Comparison of ENCODE assay signal across 1 cellular context in the genomic region with DNA sequence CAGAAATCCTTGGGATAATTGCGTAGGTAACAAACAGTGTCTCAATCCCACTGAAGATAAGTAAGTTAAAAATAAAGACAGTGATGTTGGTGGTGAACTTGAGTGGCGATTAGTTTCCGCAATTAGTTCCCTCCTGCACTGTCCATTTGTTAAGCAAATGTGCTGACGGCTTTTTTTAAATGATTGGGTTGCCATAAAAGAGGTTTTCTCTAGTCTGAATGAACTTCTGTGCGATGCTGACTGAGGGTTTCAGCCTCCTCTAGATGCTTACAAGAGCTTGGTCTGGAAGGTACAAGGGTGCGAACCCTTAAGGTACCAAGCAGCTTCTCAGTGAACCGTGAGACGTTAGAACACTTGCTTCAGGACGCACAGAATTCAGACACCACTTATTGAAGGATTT.
TF ChIP-seq lines count a peak whose summit lies in the region.

No MANE protein-coding gene starts in this region.

TF ChIP-seq in SK-N-SH, 30 proteins besides CTCF, POLR2A, EP300 and RAD21 (continued from another document):
- TF ChIP-seq RFX5 (IDR thresholded peaks at IDR 0.05; ENCODE audit: low read length): no peak
- no peak for TF ChIP-seq ELF1 (IDR thresholded peaks at IDR 0.05)
- TF ChIP-seq, protein P1, sequence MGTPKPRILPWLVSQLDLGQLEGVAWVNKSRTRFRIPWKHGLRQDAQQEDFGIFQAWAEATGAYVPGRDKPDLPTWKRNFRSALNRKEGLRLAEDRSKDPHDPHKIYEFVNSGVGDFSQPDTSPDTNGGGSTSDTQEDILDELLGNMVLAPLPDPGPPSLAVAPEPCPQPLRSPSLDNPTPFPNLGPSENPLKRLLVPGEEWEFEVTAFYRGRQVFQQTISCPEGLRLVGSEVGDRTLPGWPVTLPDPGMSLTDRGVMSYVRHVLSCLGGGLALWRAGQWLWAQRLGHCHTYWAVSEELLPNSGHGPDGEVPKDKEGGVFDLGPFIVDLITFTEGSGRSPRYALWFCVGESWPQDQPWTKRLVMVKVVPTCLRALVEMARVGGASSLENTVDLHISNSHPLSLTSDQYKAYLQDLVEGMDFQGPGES (IDR thresholded peaks at IDR 0.05; ENCODE audit: low read depth, low read length): no peak
- TF ChIP-seq RCOR1 (IDR thresholded peaks at IDR 0.05; ENCODE audit: low read length): no peak
- TF ChIP-seq TEAD4 (IDR thresholded peaks at IDR 0.05; ENCODE audit: borderline replicate concordance, insufficient read depth): no peak
- no peak for TF ChIP-seq JUND (IDR thresholded peaks at IDR 0.05)
- TF ChIP-seq NFIC (IDR thresholded peaks at IDR 0.05; ENCODE audit: borderline replicate concordance): no peak
